9 cellular contexts compared by ENCODE assay signal in the genomic region with DNA sequence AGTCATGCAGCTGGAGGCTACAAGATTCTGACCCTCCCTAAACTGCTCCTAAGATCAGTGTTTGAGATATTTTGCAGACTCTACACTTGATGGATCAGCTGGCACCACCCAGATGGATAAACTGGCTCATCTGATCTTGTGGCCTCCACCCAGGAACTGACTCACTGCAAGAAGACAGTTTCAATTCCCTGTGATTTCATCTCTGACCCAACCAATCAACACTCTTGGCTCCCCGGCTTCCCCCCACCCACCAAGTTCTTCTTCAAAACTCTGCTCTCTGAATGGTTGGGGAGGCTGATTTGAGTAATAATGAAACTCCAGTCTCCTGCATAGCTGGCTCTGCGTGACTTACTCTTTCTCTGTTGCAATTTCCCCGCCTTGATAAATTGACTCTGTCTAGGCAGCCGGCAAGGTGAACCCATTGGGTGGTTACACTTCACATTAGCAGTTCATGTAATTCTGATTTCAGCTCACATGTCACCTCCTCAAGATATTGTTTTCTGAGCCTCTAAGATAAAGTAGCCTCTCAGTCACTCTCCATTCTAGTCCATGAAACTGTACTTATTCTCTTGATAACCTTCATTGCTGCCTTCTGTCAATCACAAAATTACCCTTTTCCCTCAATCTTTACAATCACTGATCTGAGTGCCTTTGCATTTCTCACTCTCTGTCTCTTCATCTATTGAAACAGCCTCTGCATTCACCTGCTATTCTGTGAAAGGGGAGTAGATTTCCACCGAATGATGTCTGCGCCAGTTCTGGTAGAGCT. TPM values are rescaled to one million over a fixed set of nuclear protein-coding genes. Genes with fewer than 3 reads are reported as not detected.
DNase-seq lines count a peak whose midpoint lies in the region; ATAC-seq and TF ChIP-seq lines count a peak whose summit lies in the region.
"Had no signal": no experiment of that assay in that cellular context is flagged by ENCODE, and none has a peak within 500 bp of the region (broad histone marks: within the 10 kb centered on the region; RNA-seq: fewer than 3 reads in every experiment).

No MANE protein-coding gene starts in this region.

- H3K9me3 ChIP-seq in sigmoid colon = no peaks in the 10 kb centered on the region
- H3K9me3 ChIP-seq: ovary had no signal

- no peaks in the 10 kb centered on the region for H3K4me1 ChIP-seq in sigmoid colon

- peaks cover 0 to 5% (median 0%) of the 10 kb centered on the region in 3 donors for H3K27me3 ChIP-seq in sigmoid colon
- H3K27me3 ChIP-seq: ovary had no signal

- intact Hi-C loops in sigmoid colon (cut with DNase I) = no loop called here

- DNase-seq in CD1c-positive myeloid dendritic cell (ENCODE audit: extremely low spot score) (peak; percentile 98), RPMI7951 (ENCODE audit: low read depth) (peak; percentile 99), coronary artery (ENCODE audit: low spot score) (peak; percentile 82), sigmoid colon (peak; percentile 84), OCI-M2 (lab: John Stamatoyannopoulos, UW; ENCODE audit: unreplicated experiment) (no peak), NCI-H2107 treated with DMSO at 0.1 percent for 48 hours (lab: John Stamatoyannopoulos, UW; ENCODE audit: unreplicated experiment) (no peak), GM20000 (ENCODE audit: low spot score) (no peak)

- 68 to 70% methylated on average over 6 of the region's 6 CpGs for WGBS in sigmoid colon, 2 donors

- TF ChIP-seq POLR2A in sigmoid colon (IDR thresholded peaks at IDR 0.05) = no peak

- H3K27ac ChIP-seq in coronary artery (peak overlapping the region in 1 of 2 donors; percentile 71), sigmoid colon (peak overlapping the region; percentile 0 to 64 (median 36))
- H3K27ac ChIP-seq: ovary had no signal

- H3K36me3 ChIP-seq in sigmoid colon = no peaks in the 10 kb centered on the region
- H3K36me3 ChIP-seq: ovary had no signal

- ATAC-seq in HG03439 (IDR thresholded peaks at IDR 0.05; ENCODE audit: unreplicated experiment) = no peak

- no peak for TF ChIP-seq EP300 in sigmoid colon (IDR thresholded peaks at IDR 0.05)

- TF ChIP-seq CTCF in coronary artery (IDR thresholded peaks at IDR 0.05) = no peak
- TF ChIP-seq CTCF in sigmoid colon (IDR thresholded peaks at IDR 0.05) = no peak
- no peak for TF ChIP-seq CTCF in GM20000 (IDR thresholded peaks at IDR 0.05; ENCODE audit: extremely low read depth, missing control alignments)

- H3K4me3 ChIP-seq in coronary artery = no peak overlapping the region
- H3K4me3 ChIP-seq in sigmoid colon = no peak overlapping the region
- H3K4me3 ChIP-seq: ovary had no signal

RNA-seq across cellular contexts. Expression of a gene that starts 9.9 kb away (rescaled TPM):
- 0.60 and 0.98 TPM in 2 replicates for total RNA-seq in RPMI7951 (2014; rRNA removed; shearing (Covaris generic))
- 1 to 10 TPM; 1.6 to 6.7 (median 3.3) TPM for total RNA-seq in sigmoid colon
- 10 to 100 TPM in 1 of 3 donors, 1 to 10 TPM in 2; 3.6 to 25.9 (median 6.1) TPM for polyA plus RNA-seq in sigmoid colon

RNA-seq across cellular contexts. Expression of a gene that starts 24.1 kb away (rescaled TPM):
- 8.1 and 8.4 TPM in 2 replicates for total RNA-seq in RPMI7951 (2014; rRNA removed; shearing (Covaris generic))
- 1 to 10 TPM in 2 of 4 donors, under 1 TPM in 1, not detected in 1; 0.36 to 3.7 (median 1.2) TPM for total RNA-seq in sigmoid colon
- polyA plus RNA-seq in sigmoid colon = 1 to 10 TPM in 2 of 3 donors, under 1 TPM in 1; 0.60 to 2.3 (median 1.4) TPM

RNA-seq across cellular contexts. Expression of a gene that starts 33.4 kb away (rescaled TPM):
- 9.4 and 13.2 TPM in 2 replicates for total RNA-seq in RPMI7951 (2014; rRNA removed; shearing (Covaris generic))
- total RNA-seq in sigmoid colon = 10 to 100 TPM in 1 of 4 donors, 1 to 10 TPM in 3; 2.8 to 15.9 (median 6.2) TPM
- 10 to 100 TPM in 1 of 3 donors, 1 to 10 TPM in 2; 1.2 to 12.0 (median 4.6) TPM for polyA plus RNA-seq in sigmoid colon

Comparison
In these comparisons a context has a peak if more than half of its experiments do, and no peak if none do; other contexts are left out.
1. DNase-seq: peak in CD1c-positive myeloid dendritic cell (single experiment), RPMI7951 (single experiment), coronary artery (single experiment) and sigmoid colon (single experiment); none in OCI-M2 (single experiment), NCI-H2107 treated with DMSO at 0.1 percent for 48 hours (single experiment) and GM20000 (single experiment).